20 cellular contexts compared by ENCODE assay signal in genomic region chr2:110682872-110683271, GRCh38. TPM values are rescaled to one million over a fixed set of nuclear protein-coding genes. Genes with fewer than 3 reads are reported as not detected.
DNase-seq lines count a peak whose midpoint lies in the region; ATAC-seq, FAIRE-seq and TF ChIP-seq lines count a peak whose summit lies in the region.
"Had no signal": no experiment of that assay in that cellular context is flagged by ENCODE, and none has a peak within 500 bp of the region (broad histone marks: within the 10 kb centered on the region; RNA-seq: fewer than 3 reads in every experiment).

No MANE protein-coding gene starts in this region.

- H3K36me3 ChIP-seq in IMR-90 (ENCODE audit: control insufficient read depth, insufficient read depth, low read length): no peaks in the 10 kb centered on the region
- H3K36me3 ChIP-seq in neural progenitor cell: no peaks in the 10 kb centered on the region
- no peaks in the 10 kb centered on the region for H3K36me3 ChIP-seq in CD8-positive, alpha-beta memory T cell (ENCODE audit: insufficient read depth, low read length)

- POLR2A ChIA-PET in A549 (lab: Yijun Ruan, JAX) (no interaction called here), IMR-90 (lab: Charles Lee; ENCODE audit: unreplicated experiment) (no interaction called here)
- POLR2A ChIA-PET in CD8-positive, alpha-beta memory T cell (lab: Charles Lee): no interaction called here

- peaks cover 66% of the 10 kb centered on the region for H3F3A ChIP-seq in neural progenitor cell (ENCODE audit: low read depth)

- H3K79me1 ChIP-seq in IMR-90 (ENCODE audit: low read depth in 1 of 2, low read length in 2 of 2): no peaks in the 10 kb centered on the region

- FAIRE-seq in A549 (lab: Jason Lieb, UNC): no peak
- FAIRE-seq: G401.6, GM19239, H1 had no signal

- H3K27ac Mint-ChIP-seq in neural progenitor cell (peak overlapping the region; percentile 43), immature natural killer cell (no peak overlapping the region)
- H3K27ac Mint-ChIP-seq in CD8-positive, alpha-beta memory T cell: peak overlapping the region in 1 of 8 donors; percentile 55

- H2BK20ac ChIP-seq in IMR-90 (ENCODE audit: low read depth, low read length): no peak overlapping the region

- H3K9me1 ChIP-seq in IMR-90 (ENCODE audit: insufficient read depth, low read length): no peaks in the 10 kb centered on the region

- no peak overlapping the region for H2BK15ac ChIP-seq in IMR-90 (ENCODE audit: low read depth, low read length)

- H3K4me3 Mint-ChIP-seq in neural progenitor cell: no peak overlapping the region
- peak overlapping the region in 1 of 7 donors; percentile 41 for H3K4me3 Mint-ChIP-seq in CD8-positive, alpha-beta memory T cell
- H3K4me3 Mint-ChIP-seq in immature natural killer cell: no peak overlapping the region
- H3K4me3 Mint-ChIP-seq: CD4-positive, alpha-beta memory T cell had no signal

- no peak overlapping the region for H3K27ac ChIP-seq in A549
- H3K27ac ChIP-seq in IMR-90 (ENCODE audit: insufficient read depth, low read length): no peak overlapping the region
- peak overlapping the region; percentile 91 for H3K27ac ChIP-seq in neural progenitor cell
- no peak overlapping the region for H3K27ac ChIP-seq in CD8-positive, alpha-beta memory T cell (ENCODE audit: low read depth, low read length)
- H3K27ac ChIP-seq: GM23248 had no signal

- CTCF ChIA-PET in A549 (lab: Yijun Ruan, JAX): no interaction called here
- CTCF ChIA-PET in IMR-90 (lab: Yijun Ruan, JAX): no interaction called here
- CTCF ChIA-PET in CD8-positive, alpha-beta memory T cell (lab: Charles Lee): no interaction called here

- no peak for TF ChIP-seq CTCF in A549 (IDR thresholded peaks at IDR 0.05)
- TF ChIP-seq CTCF in IMR-90 (conservative IDR thresholded peaks at IDR 0.05; ENCODE audit: low read depth, low read length): no peak
- no peak for TF ChIP-seq CTCF in neural progenitor cell (IDR thresholded peaks at IDR 0.05)

- H3K14ac ChIP-seq in IMR-90 (replicated peaks; ENCODE audit: low read depth, low read length): no peak overlapping the region

- no peak overlapping the region for H3K23ac ChIP-seq in IMR-90 (ENCODE audit: low read depth, low read length)

- DNase-seq in A549 (ENCODE audit: low read depth in 1 of 2, low spot score in 1 of 2) (no peak), IMR-90 (no peak), neural progenitor cell (ENCODE audit: low spot score) (no peak), immature natural killer cell (no peak), T-helper 2 cell (no peak)
- no peak for DNase-seq in CD8-positive, alpha-beta memory T cell
- DNase-seq: 8988T; C1 segment of cervical spinal cord; Caco-2; CD4-positive, alpha-beta memory T cell; DMS153; DND-41; GM23248; H7 had no signal

- no peak overlapping the region for H3K18ac ChIP-seq in IMR-90 (ENCODE audit: low read depth, low read length)

- no peak for TF ChIP-seq EP300 in A549 (IDR thresholded peaks at IDR 0.05)

- H4K91ac ChIP-seq in IMR-90 (ENCODE audit: insufficient read depth, low read depth, low read length): no peak overlapping the region

- H2AK5ac ChIP-seq in IMR-90 (ENCODE audit: low read depth, low read length): no peak overlapping the region

- H3K9me3 ChIP-seq in A549 (peaks cover 9% of the 10 kb centered on the region; the same call in 1 of the 3 replicates), IMR-90 (ENCODE audit: control insufficient read depth, insufficient read depth, low read length) (peaks cover 8% of the 10 kb centered on the region), neural progenitor cell (ENCODE audit: low read depth) (peaks cover 11% of the 10 kb centered on the region)
- H3K9me3 ChIP-seq in CD8-positive, alpha-beta memory T cell (ENCODE audit: low read length): no peaks in the 10 kb centered on the region

- H2AK9ac ChIP-seq in IMR-90 (replicated peaks; ENCODE audit: low read depth, low read length, poor library complexity): no peak overlapping the region

- no peak overlapping the region for H3K56ac ChIP-seq in IMR-90 (ENCODE audit: extremely low read depth, insufficient read depth, low read length)

- H3K9me3 Mint-ChIP-seq in neural progenitor cell: peaks cover 15% of the 10 kb centered on the region
- peaks cover 1 to 8% (median 4%) of the 10 kb centered on the region in 5 donors for H3K9me3 Mint-ChIP-seq in CD8-positive, alpha-beta memory T cell
- H3K9me3 Mint-ChIP-seq in immature natural killer cell: peaks cover 0 to 6% (median 1%) of the 10 kb centered on the region in 6 donors

- BruUV-seq in IMR-90 (replicated peaks; lab: Mats Ljungman, UMichigan): no TSS peak

- TF ChIP-seq RAD21 in A549 (conservative IDR thresholded peaks at IDR 0.05 in 1 of 2, IDR thresholded peaks at IDR 0.05 in 1 of 2): no peak
- TF ChIP-seq RAD21 in IMR-90 (IDR thresholded peaks at IDR 0.05; ENCODE audit: low read length): no peak

- H3K4me1 ChIP-seq in A549: peaks cover 7% of the 10 kb centered on the region; the same call in 2 of the 3 replicates
- H3K4me1 ChIP-seq in IMR-90 (ENCODE audit: control insufficient read depth, insufficient read depth, low read length): peaks cover 2% of the 10 kb centered on the region
- peaks cover 43% of the 10 kb centered on the region for H3K4me1 ChIP-seq in neural progenitor cell
- H3K4me1 ChIP-seq in CD8-positive, alpha-beta memory T cell (ENCODE audit: insufficient read depth, low read length): no peaks in the 10 kb centered on the region
- H3K4me1 ChIP-seq: Caco-2 had no signal

- H2AFZ ChIP-seq in IMR-90 (replicated peaks; ENCODE audit: low read length, poor library complexity): no peak overlapping the region
- no peak overlapping the region for H2AFZ ChIP-seq in neural progenitor cell (replicated peaks)
- H2AFZ ChIP-seq: GM23248 had no signal

- H3K27me3 Mint-ChIP-seq in neural progenitor cell (ENCODE audit: insufficient read depth, low read depth) (peaks cover 6% of the 10 kb centered on the region), immature natural killer cell (ENCODE audit: low read depth in 3 of 3) (peaks cover 10 to 21% (median 14%) of the 10 kb centered on the region in 3 donors)
- peaks cover 0 to 2% of the 10 kb centered on the region in 2 donors for H3K27me3 Mint-ChIP-seq in CD8-positive, alpha-beta memory T cell
- H3K27me3 Mint-ChIP-seq: CD4-positive, alpha-beta memory T cell had no signal

- H3K9ac ChIP-seq in IMR-90 (ENCODE audit: low read depth, low read length): no peak overlapping the region
- no peak overlapping the region for H3K9ac ChIP-seq in neural progenitor cell
- H3K9ac ChIP-seq: GM23248 had no signal

- H3K27me3 ChIP-seq in IMR-90 (ENCODE audit: control insufficient read depth, insufficient read depth, low read length) (peaks cover 42% of the 10 kb centered on the region), neural progenitor cell (no peaks in the 10 kb centered on the region)
- H3K27me3 ChIP-seq in CD8-positive, alpha-beta memory T cell (ENCODE audit: insufficient read depth, low read length, poor library complexity, severe bottlenecking): no peaks in the 10 kb centered on the region

- H3K79me2 ChIP-seq in neural progenitor cell (ENCODE audit: low read depth): peaks cover under 1% of the 10 kb centered on the region

- in situ Hi-C loops in IMR-90 (cut with MboI; ENCODE audit: low sequenced_read_pairs): no loop called here

- H4K5ac ChIP-seq in IMR-90 (ENCODE audit: low read depth, low read length): no peak overlapping the region

- no peak overlapping the region for H3K4me2 ChIP-seq in A549
- no peak overlapping the region for H3K4me2 ChIP-seq in IMR-90 (ENCODE audit: low read depth, low read length)
- H3K4me2 ChIP-seq in neural progenitor cell: peak overlapping the region; percentile 63

- no peak for TF ChIP-seq POLR2A in A549 (IDR thresholded peaks at IDR 0.05; ENCODE audit: low read length)
- no peak for TF ChIP-seq POLR2A in IMR-90 (IDR thresholded peaks at IDR 0.05; ENCODE audit: low read depth, low read length)

- H3K4me3 ChIP-seq in A549 (no peak overlapping the region), IMR-90 (ENCODE audit: insufficient read depth, low read depth, low read length) (no peak overlapping the region), neural progenitor cell (no peak overlapping the region)
- H3K4me3 ChIP-seq in CD8-positive, alpha-beta memory T cell (ENCODE audit: low read length): no peak overlapping the region
- H3K4me3 ChIP-seq: GM23248 had no signal

- H3K36me3 Mint-ChIP-seq in neural progenitor cell (no peaks in the 10 kb centered on the region), immature natural killer cell (no peaks in the 10 kb centered on the region)
- H3K36me3 Mint-ChIP-seq in CD8-positive, alpha-beta memory T cell: peaks cover 0 to 8% (median 6%) of the 10 kb centered on the region in 3 donors

- WGBS in A549 (ENCODE audit: missing lambda C conversion rate): 77% methylated on average over 1 of the region's 1 CpG
- no CpG with 5 or more reads among the region's 1 CpG for WGBS in IMR-90 (ENCODE audit: extremely low coverage in 2 of 2, insufficient read length in 1 of 2), 2 experiments

- H3K4ac ChIP-seq in IMR-90 (ENCODE audit: low read depth, low read length): no peak overlapping the region

- intact Hi-C loops in IMR-90 (cut with micrococcal nuclease): no loop called here

- ATAC-seq in A549 (no peak), IMR-90 (ENCODE audit: low read depth) (no peak)
- ATAC-seq: HCT116 had no signal

- no peak overlapping the region for H4K8ac ChIP-seq in IMR-90 (ENCODE audit: low read depth in 2 of 2, low read length in 2 of 2)

- H2BK120ac ChIP-seq in IMR-90 (ENCODE audit: low read depth, low read length): no peak overlapping the region

- dilution Hi-C loops in IMR-90 (cut with HindIII; ENCODE audit: low sequenced_read_pairs, unreplicated experiment): no loop called here

- H3K4me1 Mint-ChIP-seq in neural progenitor cell (peaks cover 24% of the 10 kb centered on the region), immature natural killer cell (peaks cover 14 to 15% of the 10 kb centered on the region in 2 donors)
- H3K4me1 Mint-ChIP-seq in CD8-positive, alpha-beta memory T cell: peaks cover 11 to 17% (median 11%) of the 10 kb centered on the region in 3 donors

- H4K20me1 ChIP-seq in IMR-90 (ENCODE audit: insufficient read depth, low read length) (no peaks in the 10 kb centered on the region), neural progenitor cell (ENCODE audit: low read depth) (no peaks in the 10 kb centered on the region)

- no peak overlapping the region for H2BK5ac ChIP-seq in IMR-90 (ENCODE audit: low read depth, low read length, poor library complexity, severe bottlenecking)

RNA-seq across cellular contexts. Expression of gene BUB1, which starts 5.0 kb away (rescaled TPM):
- 54.5 and 65.5 TPM in 2 replicates for polyA plus RNA-seq in A549 (2011; rRNA removed)
- polyA plus RNA-seq in A549 (2012; cell fraction: cytosol; rRNA removed): 21.3 and 23.4 TPM in 2 replicates
- 28.2 and 38.4 TPM in 2 replicates for polyA plus RNA-seq in A549 (2012; cell fraction: nucleus; rRNA removed)
- 36.9 to 44.0 TPM (median 38.2 TPM) in 3 replicates for polyA plus RNA-seq in A549 (2017; fragmentation: RNase III; extraction: RNeasy Plus Mini Kit Qiagen cat#74134 plus additional on column Dnase treatment)
- polyA minus RNA-seq in A549 (2011; rRNA and poly(A)+ RNA removed): 42.5 and 47.1 TPM in 2 replicates
- 43.4 and 45.8 TPM in 2 replicates for total RNA-seq in IMR-90 (2012; rRNA removed)
- 17.6 and 19.6 TPM in 2 replicates for polyA plus RNA-seq in IMR-90 (2012; rRNA removed)
- polyA plus RNA-seq in IMR-90 (2012; cell fraction: cytosol; rRNA removed): 2.7 and 5.8 TPM in 2 replicates
- 3.2 and 12.5 TPM in 2 replicates for polyA plus RNA-seq in IMR-90 (2012; cell fraction: nucleus; rRNA removed; ENCODE audit: low replicate concordance)
- total RNA-seq in neural progenitor cell (ENCODE audit: low replicate concordance): 197 and 266 TPM in 2 replicates
- 10 to 100 TPM; 46.9 to 49.5 TPM for total RNA-seq in CD8-positive, alpha-beta memory T cell
- 0.56 TPM for polyA plus RNA-seq in CD8-positive, alpha-beta memory T cell
- 1 to 10 TPM in 1 of 3 donors, under 1 TPM in 2; 0.30 to 1.2 (median 0.35) TPM for polyA plus RNA-seq in immature natural killer cell

RNA-seq across cellular contexts. Expression of gene ACOXL, which starts 49.5 kb away (rescaled TPM):
- polyA plus RNA-seq in A549 (2011; rRNA removed) (not detected in 2 replicates), A549 (2017; fragmentation: RNase III; extraction: RNeasy Plus Mini Kit Qiagen cat#74134 plus additional on column Dnase treatment) (0.05 TPM in 1 of 3 replicates, not detected in the others), IMR-90 (2012; rRNA removed) (not detected in 2 replicates), immature natural killer cell (not detected)
- 0.03 TPM in 1 of 2 replicates, not detected in the other for polyA plus RNA-seq in A549 (2012; cell fraction: cytosol; rRNA removed)
- polyA plus RNA-seq in A549 (2012; cell fraction: nucleus; rRNA removed): 0.05 TPM in 2 replicates
- polyA minus RNA-seq in A549 (2011; rRNA and poly(A)+ RNA removed): not detected in 2 replicates
- total RNA-seq in IMR-90 (2012; rRNA removed) (not detected in 2 replicates), neural progenitor cell (ENCODE audit: low replicate concordance) (2.9 TPM in 2 replicates)
- 0.03 TPM in 1 of 2 replicates, not detected in the other for polyA plus RNA-seq in IMR-90 (2012; cell fraction: cytosol; rRNA removed)
- not detected in 2 replicates for polyA plus RNA-seq in IMR-90 (2012; cell fraction: nucleus; rRNA removed; ENCODE audit: low replicate concordance)
- total RNA-seq in CD8-positive, alpha-beta memory T cell: under 1 TPM in 1 of 2 experiments, not detected in 1; 0.27 TPM
- not detected for polyA plus RNA-seq in CD8-positive, alpha-beta memory T cell
- total RNA-seq: A673; CD4-positive, alpha-beta memory T cell; GM23248 had no signal
- polyA plus RNA-seq: BJ; CD4-positive, alpha-beta memory T cell; GM23248 had no signal
